ENCODE assay signal across 8 cellular contexts in genomic region chr1:200669314-200670214, GRCh38. TPM values are rescaled to one million over a fixed set of nuclear protein-coding genes. Genes with fewer than 3 reads are reported as not detected.
DNase-seq lines count a peak whose midpoint lies in the region; ATAC-seq and TF ChIP-seq lines count a peak whose summit lies in the region.

Gene DDX59 (minus strand): TSS chr1:200669907. CDS start chr1:200666740, 3,167 bp downstream.

- no peaks in the 10 kb centered on the region for H3K27me3 ChIP-seq in thymus (ENCODE audit: control insufficient read depth, insufficient read depth)

- H3K36me3 Mint-ChIP-seq in activated naive CD8-positive, alpha-beta T cell = peaks cover 6% of the 10 kb centered on the region
- no peaks in the 10 kb centered on the region for H3K36me3 Mint-ChIP-seq in glutamatergic neuron (ENCODE audit: unreplicated experiment)
- peaks cover 10% of the 10 kb centered on the region for H3K36me3 Mint-ChIP-seq in osteocyte (ENCODE audit: unreplicated experiment)

- H3K36me3 ChIP-seq in thymus (ENCODE audit: control insufficient read depth, insufficient read depth) = peaks cover 14% of the 10 kb centered on the region

- H3K4me3 ChIP-seq in thymus (ENCODE audit: low read length) = peak within 1 kb of the TSS; percentile 97

- DNase-seq in GM10248 (ENCODE audit: extremely low spot score) (peak; percentile 97), NCI-H1105 (lab: John Stamatoyannopoulos, UW) (peak; percentile 93), SKM-1 treated with dmso at 0.1 percent for 144 hours (lab: John Stamatoyannopoulos, UW; ENCODE audit: unreplicated experiment) (peak; percentile 94), glutamatergic neuron (peak; percentile 97), osteocyte (ENCODE audit: extremely low spot score, unreplicated experiment) (peak; percentile 98)

- under 1% methylated on average over 89 of the region's 89 CpGs for WGBS in thymus

- peak within 1 kb of the TSS; percentile 98 for H3K4me3 Mint-ChIP-seq in activated naive CD8-positive, alpha-beta T cell
- H3K4me3 Mint-ChIP-seq in glutamatergic neuron (ENCODE audit: unreplicated experiment) (peak within 1 kb of the TSS; percentile 96), osteocyte (ENCODE audit: unreplicated experiment) (peak within 1 kb of the TSS; percentile 89)

- CTCF ChIA-PET in GM10248 (lab: Yijun Ruan, JAX) = interaction anchor here (0.7 to 3.4 kb wide), 13 partner anchors 8 to 302 kb away, joined by 3 to 31 read pairs (median 4); no protein-coding TSS in a partner anchor

- no peaks in the 10 kb centered on the region for H3K9me3 Mint-ChIP-seq in activated naive CD8-positive, alpha-beta T cell (ENCODE audit: low read depth)
- peaks cover 1% of the 10 kb centered on the region for H3K9me3 Mint-ChIP-seq in glutamatergic neuron (ENCODE audit: unreplicated experiment)
- H3K9me3 Mint-ChIP-seq in osteocyte (ENCODE audit: unreplicated experiment) = no peaks in the 10 kb centered on the region

- POLR2A ChIA-PET in GM10248 (lab: Yijun Ruan, JAX) = interaction anchor here (0.6 to 1.5 kb wide), 4 partner anchors 11 to 113 kb away, joined by 3 to 7 read pairs (median 4); no protein-coding TSS in a partner anchor

- H3K27ac Mint-ChIP-seq in activated naive CD8-positive, alpha-beta T cell = peak within 1 kb of the TSS; percentile 94
- H3K27ac Mint-ChIP-seq in glutamatergic neuron (ENCODE audit: unreplicated experiment) (peak within 1 kb of the TSS; percentile 81), osteocyte (ENCODE audit: unreplicated experiment) (peak within 1 kb of the TSS; percentile 99)

- H3K9me3 ChIP-seq in thymus (ENCODE audit: control insufficient read depth) = no peaks in the 10 kb centered on the region

- H3K27ac ChIP-seq in thymus (ENCODE audit: low read depth) = peak within 1 kb of the TSS; percentile 98

- H3K4me1 ChIP-seq in thymus (ENCODE audit: control insufficient read depth, insufficient read depth, low read length) = no peaks in the 10 kb centered on the region

- peak; percentile 78 for ATAC-seq in HG02623 (IDR thresholded peaks at IDR 0.05; ENCODE audit: unreplicated experiment)

- peaks cover 42% of the 10 kb centered on the region for H3K4me1 Mint-ChIP-seq in activated naive CD8-positive, alpha-beta T cell (ENCODE audit: low read depth)
- H3K4me1 Mint-ChIP-seq in glutamatergic neuron (ENCODE audit: low read depth, unreplicated experiment) (peaks cover 15% of the 10 kb centered on the region), osteocyte (ENCODE audit: unreplicated experiment) (peaks cover 45% of the 10 kb centered on the region)

- H3K27me3 Mint-ChIP-seq in activated naive CD8-positive, alpha-beta T cell = no peaks in the 10 kb centered on the region
- H3K27me3 Mint-ChIP-seq in glutamatergic neuron (ENCODE audit: unreplicated experiment) (peaks cover 3% of the 10 kb centered on the region), osteocyte (ENCODE audit: unreplicated experiment) (no peaks in the 10 kb centered on the region)

- no peak for TF ChIP-seq CTCF in GM10248 (IDR thresholded peaks at IDR 0.05; ENCODE audit: control extremely low read depth, extremely low read depth, low read depth, missing control alignments)
- no peak for TF ChIP-seq CTCF in glutamatergic neuron (IDR thresholded peaks at IDR 0.05; ENCODE audit: partially characterized antibody, unreplicated experiment)
- no peak for TF ChIP-seq CTCF in osteocyte (IDR thresholded peaks at IDR 0.05)

RNA-seq across cellular contexts. Expression of gene DDX59, which starts in this region (rescaled TPM):
- total RNA-seq in glutamatergic neuron (ENCODE audit: unreplicated experiment) = 10.6 TPM
- 22.4 and 23.9 TPM in 2 replicates for total RNA-seq in osteocyte
- polyA plus RNA-seq in thymus = 54.0 TPM

Comparison
In these comparisons a context has a peak if more than half of its experiments do, and no peak if none do; other contexts are left out.
1. Peak in every context shown above with its lines: DNase-seq, ATAC-seq, H3K4me3 ChIP-seq and H3K27ac ChIP-seq.